Comparison of ENCODE assay signal across 23 cellular contexts in genomic region chr5:108561416-108562204, GRCh38.
DNase-seq lines count a peak whose midpoint lies in the region; ATAC-seq, FAIRE-seq and TF ChIP-seq lines count a peak whose summit lies in the region.
"Had no signal": no experiment of that assay in that cellular context is flagged by ENCODE, and none has a peak within 500 bp of the region (broad histone marks: within the 10 kb centered on the region; RNA-seq: fewer than 3 reads in every experiment).

No MANE protein-coding gene starts in this region.

- TF ChIP-seq CTCF in fibroblast of mammary gland (conservative IDR thresholded peaks at IDR 0.05; ENCODE audit: control insufficient read depth, insufficient read depth, low read depth, low read length) (no peak), HepG2 (CRISPR knock-in tag; IDR thresholded peaks at IDR 0.05) (no peak)

- TF ChIP-seq EP300 in HepG2 (IDR thresholded peaks at IDR 0.05; ENCODE audit: low read depth in 2 of 2, low read length in 2 of 2) (no peak), HepG2 (CRISPR knock-in tag; IDR thresholded peaks at IDR 0.05; ENCODE audit: borderline replicate concordance) (no peak)

- BruUV-seq in HepG2 (replicated peaks; lab: Mats Ljungman, UMichigan), result no TSS peak

- no peak overlapping the region for H4K8ac ChIP-seq in neuronal stem cell (ENCODE audit: low read depth, low read length)

- no peak overlapping the region for H3K4me2 ChIP-seq in neuronal stem cell (ENCODE audit: insufficient read depth, low read length, poor library complexity, severe bottlenecking)
- H3K4me2 ChIP-seq in HepG2 (ENCODE audit: low read depth, low read length), result no peak overlapping the region

- H4K91ac ChIP-seq in neuronal stem cell (ENCODE audit: low read depth, low read length, poor library complexity), result no peak overlapping the region

- CTCF ChIA-PET in HepG2 (lab: Yijun Ruan, JAX; ENCODE audit: low intra/inter-chr PET ratio, low total read pairs), result no interaction called here

- intact Hi-C loops in HepG2 (cut with micrococcal nuclease; ENCODE audit: unreplicated experiment), result no loop called here

- no peak overlapping the region for H2BK5ac ChIP-seq in neuronal stem cell (ENCODE audit: low read length)

- in situ Hi-C loops in HAP-1 (cut with MboI; ENCODE audit: low sequenced_read_pairs) (no loop called here), HepG2 (cut with HindIII; ENCODE audit: extremely low pct_ligation_motif_present, low pct_unique_long_range_greater_than_20kb) (no loop called here)

- no peak overlapping the region for H2BK120ac ChIP-seq in neuronal stem cell (ENCODE audit: low read depth, low read length)

- TF ChIP-seq RAD21 in HepG2 (CRISPR knock-in tag; IDR thresholded peaks at IDR 0.05), result no peak

- H3K23ac ChIP-seq in neuronal stem cell (ENCODE audit: low read depth, low read length, poor library complexity), result no peak overlapping the region

- H2BK15ac ChIP-seq in neuronal stem cell (ENCODE audit: low read length), result no peak overlapping the region

- no peaks in the 10 kb centered on the region for H3K79me2 ChIP-seq in HepG2 (ENCODE audit: insufficient read depth, low read length)

- no peak overlapping the region for H2AK5ac ChIP-seq in neuronal stem cell (ENCODE audit: low read depth, low read length)

- H3K4me1 ChIP-seq in HAP-1 (peaks cover 30% of the 10 kb centered on the region), neuronal stem cell (ENCODE audit: control insufficient read depth in 2 of 2, insufficient read depth in 1 of 2, low read depth in 1 of 2, low read length in 2 of 2) (peaks cover 2 to 4% of the 10 kb centered on the region in 2 donors), HepG2 (ENCODE audit: insufficient read depth, low read length) (no peaks in the 10 kb centered on the region)
- H3K4me1 ChIP-seq: gastrocnemius medialis, Peyer's patch had no signal

- H4K20me1 ChIP-seq in HepG2 (ENCODE audit: insufficient read depth, low read length), result no peaks in the 10 kb centered on the region

- WGBS in neuronal stem cell (ENCODE audit: extremely low coverage in 2 of 2, insufficient read length in 2 of 2, insufficient replicate concordance in 1 of 2), 2 donors, result no CpG with 5 or more reads among the region's 2 CpGs
- WGBS in HepG2 (ENCODE audit: low lambda C conversion rate), result 7% methylated on average over 2 of the region's 2 CpGs

- H3K4ac ChIP-seq in neuronal stem cell (ENCODE audit: low read length), result no peak overlapping the region

- no peak for TF ChIP-seq POLR2A in HepG2 (IDR thresholded peaks at IDR 0.05; ENCODE audit: insufficient read depth in 1 of 2, low read depth in 2 of 2, low read length in 2 of 2)

- DNase-seq in HAP-1 (ENCODE audit: low spot score in 2 of 2) (peak; percentile 73 to 98), fibroblast of mammary gland (ENCODE audit: low read depth) (peak; percentile 33), neuronal stem cell (ENCODE audit: low spot score) (no peak), CD1c-positive myeloid dendritic cell (ENCODE audit: extremely low spot score) (no peak), HepG2 (ENCODE audit: low spot score) (no peak)
- no peak for DNase-seq in activated CD4-positive, alpha-beta T cell treated with anti-CD3 and anti-CD28 coated beads, Interleukin-2, amount 50 U/mL, for 48 hours
- DNase-seq: activated CD4-positive, alpha-beta T cell treated with anti-CD3 and anti-CD28 coated beads for 48 hours; activated naive CD4-positive, alpha-beta T cell treated with anti-CD3 and anti-CD28 coated beads, Interleukin-2, amount 10 ng/mL, durations not matched to agents 7 days and 5 days; anterior cingulate cortex; COR-L47; gastrocnemius medialis; hypothalamus; KG1; left cardiac atrium; midbrain; NCI-H526; Peyer's patch; sigmoid colon; T-helper 17 cell had no signal

- POLR2A ChIA-PET in HepG2 (lab: Yijun Ruan, JAX), result no interaction called here

- H3K9me3 ChIP-seq in HAP-1, result no peaks in the 10 kb centered on the region
- H3K9me3 ChIP-seq in neuronal stem cell (replicated peaks in 1 of 2; ENCODE audit: control insufficient read depth in 2 of 2, insufficient read depth in 1 of 2, low read depth in 1 of 2, low read length in 2 of 2), result peaks cover 0 to 5% of the 10 kb centered on the region in 2 donors
- no peaks in the 10 kb centered on the region for H3K9me3 ChIP-seq in HepG2 (ENCODE audit: low read length)
- H3K9me3 ChIP-seq: gastrocnemius medialis, Peyer's patch, sigmoid colon had no signal

- no peak overlapping the region for H3K18ac ChIP-seq in neuronal stem cell (ENCODE audit: low read length)

- no peak overlapping the region for H3K14ac ChIP-seq in neuronal stem cell (ENCODE audit: low read length)

- H3K27me3 ChIP-seq in HAP-1 (ENCODE audit: low read depth), result no peaks in the 10 kb centered on the region
- no peaks in the 10 kb centered on the region for H3K27me3 ChIP-seq in neuronal stem cell (ENCODE audit: control insufficient read depth in 3 of 3, insufficient read depth in 3 of 3, low read depth in 1 of 3, low read length in 3 of 3)
- no peaks in the 10 kb centered on the region for H3K27me3 ChIP-seq in HepG2 (ENCODE audit: control insufficient read depth in 1 of 2, insufficient read depth in 2 of 2, low read length in 2 of 2)
- H3K27me3 ChIP-seq: gastrocnemius medialis, Peyer's patch, sigmoid colon had no signal

- H2AFZ ChIP-seq in neuronal stem cell (ENCODE audit: low read length), result peak overlapping the region; percentile 54
- H2AFZ ChIP-seq in HepG2 (ENCODE audit: low read length), result no peak overlapping the region

- no peak for ATAC-seq in HG03280 (IDR thresholded peaks at IDR 0.05; ENCODE audit: unreplicated experiment)
- no peak for ATAC-seq in HepG2
- ATAC-seq: natural killer cell treated with Interleukin-12 subunit alpha and Interleukin-12 subunit beta and Interleukin-15 and Interleukin-18, amount 100 ng/mL, for 72 hours; stimulated activated effector memory CD8-positive, alpha-beta T cell treated with anti-CD3 and anti-CD28 coated beads, Interleukin-12 subunit alpha, Interleukin-12 subunit beta, amount 100 ng/mL, for 72 hours; T-helper 17 cell had no signal

- H2BK12ac ChIP-seq in neuronal stem cell (ENCODE audit: low read length), result no peak overlapping the region

- H3K9ac ChIP-seq in neuronal stem cell (ENCODE audit: low read depth, low read length, poor library complexity), result no peak overlapping the region
- H3K9ac ChIP-seq in HepG2 (ENCODE audit: insufficient read depth, low read depth, low read length), result no peak overlapping the region

- H3K36me3 ChIP-seq in HAP-1 (replicated peaks) (no peaks in the 10 kb centered on the region), neuronal stem cell (replicated peaks in 1 of 2; ENCODE audit: control insufficient read depth in 2 of 2, insufficient read depth in 2 of 2, low read length in 2 of 2) (no peaks in the 10 kb centered on the region), HepG2 (replicated peaks in 1 of 2; ENCODE audit: control insufficient read depth in 1 of 2, insufficient read depth in 2 of 2, low read length in 2 of 2) (no peaks in the 10 kb centered on the region)
- H3K36me3 ChIP-seq: gastrocnemius medialis, Peyer's patch, sigmoid colon had no signal

- H3K27ac ChIP-seq in neuronal stem cell (replicated peaks; ENCODE audit: low read length) (no peak overlapping the region), HepG2 (ENCODE audit: extremely low read length, insufficient read depth, low read length) (no peak overlapping the region)

- no peak for FAIRE-seq in HepG2 (lab: Jason Lieb, UNC)
- FAIRE-seq: endothelial cell of umbilical vein had no signal

- H3K79me1 ChIP-seq in neuronal stem cell (ENCODE audit: low read depth, low read length), result no peaks in the 10 kb centered on the region

- no peak overlapping the region for H3K4me3 ChIP-seq in HAP-1
- no peak overlapping the region for H3K4me3 ChIP-seq in fibroblast of mammary gland (ENCODE audit: control insufficient read depth, low read depth, low read length)
- no peak overlapping the region for H3K4me3 ChIP-seq in neuronal stem cell (ENCODE audit: low read length in 2 of 2)
- H3K4me3 ChIP-seq in HepG2 (replicated peaks in 1 of 3; ENCODE audit: insufficient read depth in 1 of 3, low read depth in 2 of 3, low read length in 3 of 3), result no peak overlapping the region
- H3K4me3 ChIP-seq: gastrocnemius medialis, Peyer's patch, sigmoid colon had no signal

TF ChIP-seq in HepG2, 621 proteins besides CTCF, POLR2A, EP300 and RAD21:
- TF ChIP-seq SIN3A (IDR thresholded peaks at IDR 0.05; ENCODE audit: borderline replicate concordance, low read depth, low read length) (no peak), RAD51 (IDR thresholded peaks at IDR 0.05; ENCODE audit: borderline replicate concordance) (no peak), CHD4 (IDR thresholded peaks at IDR 0.05; ENCODE audit: borderline replicate concordance, low read length) (no peak), POLR2AphosphoS2 (IDR thresholded peaks at IDR 0.05; ENCODE audit: low read depth, low read length) (no peak), PHB2 (IDR thresholded peaks at IDR 0.05; ENCODE audit: partially characterized antibody) (no peak), BCLAF1 (IDR thresholded peaks at IDR 0.05) (no peak)
TF ChIP-seq in HepG2: peak in this region for 0.

Comparison
In these comparisons a context has a peak if more than half of its experiments do, and no peak if none do; other contexts are left out.
1. DNase-seq: peak in HAP-1 (2 of 2) and fibroblast of mammary gland (single experiment); none in neuronal stem cell (single experiment), CD1c-positive myeloid dendritic cell (single experiment), activated CD4-positive, alpha-beta T cell treated with anti-CD3 and anti-CD28 coated beads, Interleukin-2, amount 50 U/mL, for 48 hours (0 of 2) and HepG2 (single experiment).